Comparison of ENCODE assay signal across 20 cellular contexts in the genomic region with DNA sequence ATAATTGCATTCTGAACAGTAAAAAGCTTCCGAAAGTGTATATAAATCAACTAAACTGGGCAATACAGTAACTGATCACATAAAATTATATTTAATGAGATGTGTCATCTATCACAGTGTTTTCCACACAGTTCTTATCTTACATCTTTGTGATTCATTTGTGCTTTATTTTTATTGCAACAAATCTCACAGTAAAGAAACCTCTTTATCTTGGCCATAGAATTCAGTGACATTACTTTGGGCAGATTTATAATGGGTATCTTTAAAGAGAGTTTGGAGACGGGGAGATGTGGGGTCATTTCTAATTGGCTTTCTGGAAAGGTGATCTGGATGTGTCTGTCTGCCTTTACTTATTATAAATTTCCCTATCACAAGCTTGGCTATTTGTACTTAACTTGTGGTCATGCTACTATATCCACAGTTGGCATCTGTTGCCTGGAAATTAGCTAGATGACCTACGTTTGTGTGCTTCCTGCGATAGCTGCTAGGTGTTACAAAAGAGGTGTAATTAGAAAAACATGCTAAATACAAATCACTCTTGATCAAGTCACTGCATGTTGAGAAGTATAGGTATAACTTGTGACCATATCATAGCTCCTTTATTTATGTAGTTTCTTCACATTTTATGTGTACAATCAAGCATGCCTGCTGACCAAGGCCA.
DNase-seq lines count a peak whose midpoint lies in the region; ATAC-seq, FAIRE-seq and TF ChIP-seq lines count a peak whose summit lies in the region.
"Had no signal": no experiment of that assay in that cellular context is flagged by ENCODE, and none has a peak within 500 bp of the region (broad histone marks: within the 10 kb centered on the region; RNA-seq: fewer than 3 reads in every experiment).

No MANE protein-coding gene starts in this region.

- intact Hi-C loops in GM12878 (cut with micrococcal nuclease; ENCODE audit: unreplicated experiment) (no loop called here), mucosa of descending colon (cut with DNase I, micrococcal nuclease) (no loop called here)

- no peak overlapping the region for H3K27ac ChIP-seq in CD4-positive, CD25-positive, alpha-beta regulatory T cell (ENCODE audit: insufficient read depth, low read length, poor library complexity, severe bottlenecking)
- no peak overlapping the region for H3K27ac ChIP-seq in GM12878 (ENCODE audit: control insufficient read depth, insufficient read depth)
- H3K27ac ChIP-seq: dorsolateral prefrontal cortex, esophagus muscularis mucosa, lower lobe of right lung had no signal

- POLR2A ChIA-PET in GM12878 (lab: Charles Lee) = interaction anchor here (0.7 to 1.5 kb wide), 2 partner anchors 106 to 124 kb away, joined by 4 to 5 read pairs; partner anchors contain the start of gene ARID5B

- no peaks in the 10 kb centered on the region for H3K27me3 ChIP-seq in CD4-positive, CD25-positive, alpha-beta regulatory T cell (ENCODE audit: control insufficient read depth, insufficient read depth, low read length)
- H3K27me3 ChIP-seq in GM12878 (replicated peaks in 1 of 2; ENCODE audit: control insufficient read depth in 2 of 2, insufficient read depth in 2 of 2, low read length in 1 of 2) = no peaks in the 10 kb centered on the region
- H3K27me3 ChIP-seq: dorsolateral prefrontal cortex, esophagus muscularis mucosa had no signal

- WGBS in GM12878 (ENCODE audit: insufficient coverage, insufficient replicate concordance, low lambda C conversion rate, missing lambda C conversion rate) = 98% methylated on average over 4 of the region's 4 CpGs

- TF ChIP-seq RAD21 in GM12878 (IDR thresholded peaks at IDR 0.05; ENCODE audit: insufficient read depth, low read depth, low read length) = no peak

- TF ChIP-seq CTCF in HFFc6 (IDR thresholded peaks at IDR 0.05) = no peak
- TF ChIP-seq CTCF in GM12878 (IDR thresholded peaks at IDR 0.05 in 2 of 3, conservative IDR thresholded peaks at IDR 0.05 in 1 of 3; ENCODE audit: control insufficient read depth in 2 of 3, extremely low read depth in 1 of 3, insufficient read depth in 1 of 3, low read depth in 3 of 3, low read length in 3 of 3) = no peak
- no peak for TF ChIP-seq CTCF in mucosa of descending colon (IDR thresholded peaks at IDR 0.05)

- no peak overlapping the region for H2AFZ ChIP-seq in GM12878 (ENCODE audit: control insufficient read depth, low read depth, low read length)

- SMC1A ChIA-PET in GM12878 (lab: Charles Lee; ENCODE audit: uncharacterized antibody, unreplicated experiment) = interaction anchor here (0.6 to 3.6 kb wide), 11 partner anchors 11 to 125 kb away, joined by 3 to 21 read pairs (median 4); no protein-coding TSS in a partner anchor

- peak; percentile 7 for FAIRE-seq in GM12878 (lab: Jason Lieb, UNC)
- FAIRE-seq: H1 had no signal

- BruUV-seq in GM12878 (replicated peaks; lab: Mats Ljungman, UMichigan) = no TSS peak

- peak overlapping the region; percentile 5 to 38 (median 10) for H3K27ac Mint-ChIP-seq in CD4-positive, CD25-positive, alpha-beta regulatory T cell
- H3K27ac Mint-ChIP-seq in HFFc6 = peak overlapping the region; percentile 56

- no peaks in the 10 kb centered on the region for H3K27me3 Mint-ChIP-seq in CD4-positive, CD25-positive, alpha-beta regulatory T cell
- H3K27me3 Mint-ChIP-seq in HFFc6 (ENCODE audit: insufficient read depth) = peaks cover 10% of the 10 kb centered on the region
- H3K27me3 Mint-ChIP-seq: activated naive CD8-positive, alpha-beta T cell treated with anti-CD3 and anti-CD28 coated beads, Interleukin-2, amount 50 U/mL, for 24 hours; T-cell had no signal

- peaks cover 0 to 2% (median 0%) of the 10 kb centered on the region in 7 donors for H3K9me3 Mint-ChIP-seq in CD4-positive, CD25-positive, alpha-beta regulatory T cell
- peaks cover 17% of the 10 kb centered on the region for H3K9me3 Mint-ChIP-seq in HFFc6

- CTCF ChIA-PET in GM12878 (lab: Yijun Ruan, JAX) = interaction anchor here (0.8 to 3.2 kb wide), 5 partner anchors 9 to 274 kb away, joined by 3 to 19 read pairs (median 5); no protein-coding TSS in a partner anchor

- no peak overlapping the region for H3K9ac ChIP-seq in GM12878 (ENCODE audit: control insufficient read depth, insufficient read depth, low read length)

- H3K4me3 ChIP-seq in CD4-positive, CD25-positive, alpha-beta regulatory T cell (ENCODE audit: low read depth, low read length) = no peak overlapping the region
- no peak overlapping the region for H3K4me3 ChIP-seq in GM12878
- H3K4me3 ChIP-seq in mucosa of descending colon = no peak overlapping the region
- H3K4me3 ChIP-seq: dorsolateral prefrontal cortex, esophagus muscularis mucosa, lower lobe of right lung had no signal

- in situ Hi-C loops in GM12878 (cut with MboI) = no loop called here

- peak overlapping the region in 1 of 4 donors; percentile 52 for H3K4me3 Mint-ChIP-seq in CD4-positive, CD25-positive, alpha-beta regulatory T cell
- H3K4me3 Mint-ChIP-seq in HFFc6 = peak overlapping the region; percentile 16; the same call in 1 of the 2 replicates
- H3K4me3 Mint-ChIP-seq: activated naive CD8-positive, alpha-beta T cell treated with anti-CD3 and anti-CD28 coated beads, Interleukin-2, amount 50 U/mL, for 24 hours; nephron progenitor cell; T-cell had no signal

- H4K20me1 ChIP-seq in GM12878 (ENCODE audit: control insufficient read depth, insufficient read depth) = no peaks in the 10 kb centered on the region

- RAD21 ChIA-PET in GM12878 (lab: Charles Lee; ENCODE audit: unreplicated experiment) = interaction anchor here (0.6 to 1.7 kb wide), 2 partner anchors 14 to 119 kb away, joined by 3 to 5 read pairs; no protein-coding TSS in a partner anchor

- peaks cover 38% of the 10 kb centered on the region for H3K4me1 ChIP-seq in CD4-positive, CD25-positive, alpha-beta regulatory T cell (ENCODE audit: control insufficient read depth, insufficient read depth, low read length, poor library complexity, severe bottlenecking)
- peaks cover 33% of the 10 kb centered on the region for H3K4me1 ChIP-seq in GM12878 (ENCODE audit: control insufficient read depth, insufficient read depth, low read length)
- H3K4me1 ChIP-seq in mucosa of descending colon (ENCODE audit: low read depth) = peaks cover 9% of the 10 kb centered on the region

- H3K9me3 ChIP-seq in CD4-positive, CD25-positive, alpha-beta regulatory T cell (ENCODE audit: control insufficient read depth in 2 of 2, low read length in 2 of 2) = no peaks in the 10 kb centered on the region
- H3K9me3 ChIP-seq in GM12878 (replicated peaks; ENCODE audit: control insufficient read depth, insufficient read depth, low read length) (peaks cover 12% of the 10 kb centered on the region; the same call in 2 of the 3 replicates), mucosa of descending colon (no peaks in the 10 kb centered on the region)
- H3K9me3 ChIP-seq: esophagus muscularis mucosa, lower lobe of right lung had no signal

- no peak for ATAC-seq in CD4-positive, CD25-positive, alpha-beta regulatory T cell (ENCODE audit: low read depth in 2 of 2)
- ATAC-seq in GM12878 = no peak
- peak; percentile 19 for ATAC-seq in mucosa of descending colon
- ATAC-seq in GM19035 (IDR thresholded peaks at IDR 0.05; ENCODE audit: unreplicated experiment) = no peak
- ATAC-seq: activated naive CD8-positive, alpha-beta T cell treated with anti-CD3 and anti-CD28 coated beads, Interleukin-2, amount 50 U/mL, for 24 hours; lower lobe of right lung; T-cell had no signal

- no peak for TF ChIP-seq EP300 in GM12878 (IDR thresholded peaks at IDR 0.05; ENCODE audit: borderline replicate concordance in 1 of 2, control insufficient read depth in 1 of 2, low read depth in 2 of 2, low read length in 2 of 2)

- peaks cover 15% of the 10 kb centered on the region for H3K36me3 Mint-ChIP-seq in CD4-positive, CD25-positive, alpha-beta regulatory T cell
- peaks cover 59% of the 10 kb centered on the region for H3K36me3 Mint-ChIP-seq in HFFc6 (ENCODE audit: low read depth)

- peaks cover 34% of the 10 kb centered on the region for H3K79me2 ChIP-seq in GM12878 (ENCODE audit: control insufficient read depth, insufficient read depth, low read length)

- no peak for TF ChIP-seq POLR2A in GM12878 (IDR thresholded peaks at IDR 0.05; ENCODE audit: low read depth, low read length)

- peaks cover 33 to 94% (median 67%) of the 10 kb centered on the region in 4 donors for H3K4me1 Mint-ChIP-seq in CD4-positive, CD25-positive, alpha-beta regulatory T cell
- peaks cover 100% of the 10 kb centered on the region for H3K4me1 Mint-ChIP-seq in HFFc6 (ENCODE audit: low read depth)

- DNase-seq in CD4-positive, CD25-positive, alpha-beta regulatory T cell = no peak
- DNase-seq in HFFc6 (peak; percentile 36), GM12878 (ENCODE audit: low read depth, low spot score) (no peak), mucosa of descending colon (no peak), NCI-H146 (lab: John Stamatoyannopoulos, UW) (no peak), SKM-1 treated with dmso at 0.1 percent for 144 hours (lab: John Stamatoyannopoulos, UW; ENCODE audit: unreplicated experiment) (no peak), NCI-H748 treated with DMSO at 0.1 percent for 48 hours (lab: John Stamatoyannopoulos, UW) (no peak)
- DNase-seq: activated CD4-positive, alpha-beta T cell treated with anti-CD3 and anti-CD28 coated beads, Interleukin-2, amount 50 U/mL, for 4 hours; activated naive CD8-positive, alpha-beta T cell treated with anti-CD3 and anti-CD28 coated beads, Interleukin-2, amount 50 U/mL, for 24 hours; dorsolateral prefrontal cortex; lower lobe of right lung; MM.1S; NCI-H1930; NCI-H345; nephron progenitor cell; stimulated activated CD4-positive, alpha-beta T cell treated with anti-CD3 and anti-CD28 coated beads, Interleukin-12 subunit alpha, Interleukin-12 subunit beta, amount 100 ng/mL, for 4 hours; T-cell had no signal

- peaks cover 5% of the 10 kb centered on the region for H3K36me3 ChIP-seq in CD4-positive, CD25-positive, alpha-beta regulatory T cell (ENCODE audit: control insufficient read depth, insufficient read depth, low read length)
- H3K36me3 ChIP-seq in GM12878 (ENCODE audit: control insufficient read depth in 2 of 2, insufficient read depth in 2 of 2, low read length in 1 of 2) (peaks cover 1 to 8% of the 10 kb centered on the region in 2 experiments; a peak in 2 of 4 replicates), mucosa of descending colon (ENCODE audit: low read depth) (no peaks in the 10 kb centered on the region)
- H3K36me3 ChIP-seq: esophagus muscularis mucosa, lower lobe of right lung had no signal

- H3K4me2 ChIP-seq in GM12878 (ENCODE audit: control insufficient read depth, insufficient read depth) = no peak overlapping the region

TF ChIP-seq in GM12878, 131 proteins besides CTCF, POLR2A, EP300 and RAD21 (continues in another document):
- TF ChIP-seq NRF1 (conservative IDR thresholded peaks at IDR 0.05; ENCODE audit: low read depth, low read length) (no peak), KLF5 (IDR thresholded peaks at IDR 0.05; ENCODE audit: partially characterized antibody) (no peak), SMARCA5 (IDR thresholded peaks at IDR 0.05) (no peak), NBN (IDR thresholded peaks at IDR 0.05) (no peak)
